8 cellular contexts compared by ENCODE assay signal in genomic region chr11:64245797-64246623, GRCh38. TPM values are rescaled to one million over a fixed set of nuclear protein-coding genes. Genes with fewer than 3 reads are reported as not detected.
DNase-seq lines count a peak whose midpoint lies in the region; ATAC-seq, FAIRE-seq and TF ChIP-seq lines count a peak whose summit lies in the region.

No MANE protein-coding gene starts in this region.

- peak overlapping the region; percentile 78 for H3K14ac ChIP-seq in trophoblast cell (ENCODE audit: low read length)

- peak overlapping the region; percentile 89 for H3K4ac ChIP-seq in trophoblast cell (ENCODE audit: low read depth, low read length)

- H3K4me1 ChIP-seq in Peyer's patch: peaks cover 0 to 68% (median 20%) of the 10 kb centered on the region in 4 donors
- peaks cover 24 to 35% of the 10 kb centered on the region in 2 experiments for H3K4me1 ChIP-seq in trophoblast cell (ENCODE audit: control insufficient read depth in 1 of 2, insufficient read depth in 2 of 2, low read length in 2 of 2)
- no peaks in the 10 kb centered on the region for H3K4me1 ChIP-seq in aorta (ENCODE audit: control insufficient read depth in 1 of 2, insufficient read depth in 2 of 2, low read length in 2 of 2)

- peaks cover 0 to 7% (median 0%) of the 10 kb centered on the region in 3 donors for H3K36me3 ChIP-seq in Peyer's patch
- peaks cover 19 to 26% of the 10 kb centered on the region in 2 experiments for H3K36me3 ChIP-seq in trophoblast cell (ENCODE audit: control insufficient read depth in 1 of 2, insufficient read depth in 2 of 2, low read length in 2 of 2)
- H3K36me3 ChIP-seq in aorta (ENCODE audit: control insufficient read depth in 1 of 2, insufficient read depth in 2 of 2, low read length in 1 of 2): no peaks in the 10 kb centered on the region

- intact Hi-C loops in aorta (cut with DNase I): no loop called here

- no peak for TF ChIP-seq CTCF in 22Rv1 (IDR thresholded peaks at IDR 0.05)
- TF ChIP-seq CTCF in Peyer's patch (IDR thresholded peaks at IDR 0.05): no peak

- FAIRE-seq in H54 (lab: Jason Lieb, UNC): no peak

- peak overlapping the region; percentile 23 for H2BK5ac ChIP-seq in trophoblast cell (ENCODE audit: low read depth, low read length, poor library complexity)

- no peak for ATAC-seq in aorta (ENCODE audit: low FRiP score)

- peak overlapping the region; percentile 73 for H3K4me2 ChIP-seq in trophoblast cell (ENCODE audit: low read length)

- DNase-seq in H54 (ENCODE audit: insufficient read length, low spot score) (no peak), Peyer's patch (peak; percentile 59 to 84 (median 84)), activated gamma-delta T cell treated with Interleukin-2 at 50 U/mL for 16 hours (peak; percentile 70), germinal center (ENCODE audit: low spot score) (peak; percentile 47), trophoblast cell (peak; percentile 97 to 100), aorta (peak; percentile 93 to 96), NCI-H524 treated with DMSO at 0.1 percent for 48 hours (lab: John Stamatoyannopoulos, UW) (no peak)

- peak overlapping the region; percentile 97 for H3K27ac ChIP-seq in 22Rv1
- peak overlapping the region; percentile 87 to 96 (median 90) for H3K27ac ChIP-seq in Peyer's patch
- H3K27ac ChIP-seq in trophoblast cell (ENCODE audit: low read depth, low read length): peak overlapping the region; percentile 87
- peak overlapping the region in 1 of 2 donors; percentile 12 for H3K27ac ChIP-seq in aorta (ENCODE audit: low read depth in 1 of 2, low read length in 2 of 2)

- H3K27me3 ChIP-seq in Peyer's patch: no peaks in the 10 kb centered on the region
- H3K27me3 ChIP-seq in trophoblast cell (ENCODE audit: insufficient read depth, low read length): no peaks in the 10 kb centered on the region
- no peaks in the 10 kb centered on the region for H3K27me3 ChIP-seq in aorta (ENCODE audit: control insufficient read depth in 1 of 2, insufficient read depth in 2 of 2, low read length in 1 of 2)

- peak overlapping the region; percentile 41 for H2AFZ ChIP-seq in trophoblast cell (ENCODE audit: insufficient read depth, low read length, poor library complexity)

- WGBS in trophoblast cell (ENCODE audit: extremely low coverage, insufficient coverage, insufficient read length): no CpG with 5 or more reads among the region's 47 CpGs
- WGBS in aorta, 2 donors: 1% methylated on average over 40 to 47 of the region's 47 CpGs

- TF ChIP-seq POLR2A in H54 (IDR thresholded peaks at IDR 0.05; ENCODE audit: low read depth, low read length) (peak; percentile 94), Peyer's patch (IDR thresholded peaks at IDR 0.05) (peak; percentile 62 to 71)

- peaks cover 28% of the 10 kb centered on the region for H3K79me2 ChIP-seq in trophoblast cell (ENCODE audit: control insufficient read depth, insufficient read depth, low read length, poor library complexity)

- H3K18ac ChIP-seq in trophoblast cell (ENCODE audit: low read length): peak overlapping the region; percentile 52

- peak overlapping the region; percentile 92 for H3K9ac ChIP-seq in trophoblast cell (ENCODE audit: low read length)

- peak overlapping the region; percentile 1 for H2BK12ac ChIP-seq in trophoblast cell (ENCODE audit: low read length)

- H3K4me3 ChIP-seq in Peyer's patch: peak overlapping the region; percentile 48 to 82 (median 67)
- H3K4me3 ChIP-seq in trophoblast cell (ENCODE audit: low read depth, low read length): peak overlapping the region; percentile 97
- H3K4me3 ChIP-seq in aorta (ENCODE audit: low read length in 2 of 2): peak overlapping the region; percentile 1 to 68

- H3K23ac ChIP-seq in trophoblast cell (ENCODE audit: low read length): peak overlapping the region; percentile 50

- peak overlapping the region; percentile 58 for H4K8ac ChIP-seq in trophoblast cell (ENCODE audit: low read depth, low read length)

- H4K12ac ChIP-seq in trophoblast cell (ENCODE audit: low read depth, low read length): peak overlapping the region; percentile 56

- peaks cover 39% of the 10 kb centered on the region for H3K79me1 ChIP-seq in trophoblast cell (ENCODE audit: low read length)

- H2BK120ac ChIP-seq in trophoblast cell (ENCODE audit: insufficient read depth, low read length, poor library complexity): peak overlapping the region; percentile 50

- peak overlapping the region; percentile 60 for H2AK5ac ChIP-seq in trophoblast cell (ENCODE audit: low read length)

- no peaks in the 10 kb centered on the region for H3K9me3 ChIP-seq in Peyer's patch
- H3K9me3 ChIP-seq in trophoblast cell (ENCODE audit: insufficient read depth, low read depth, low read length): peaks cover 4% of the 10 kb centered on the region
- H3K9me3 ChIP-seq in aorta (ENCODE audit: control insufficient read depth, low read length): no peaks in the 10 kb centered on the region

- H4K91ac ChIP-seq in trophoblast cell (ENCODE audit: low read depth, low read length): peak overlapping the region; percentile 75

RNA-seq across cellular contexts. Expression of gene PPP1R14B, which starts 0.7 kb away (rescaled TPM):
- total RNA-seq in Peyer's patch: 100 to 1,000 TPM in 1 of 4 donors, 10 to 100 TPM in 3; 78.7 to 101 (median 99.0) TPM
- 390 and 396 TPM in 2 replicates for polyA plus RNA-seq in trophoblast cell (2013)
- 100 to 1,000 TPM; 110 to 146 TPM for total RNA-seq in aorta
- 100 to 1,000 TPM; 129 to 145 TPM for polyA plus RNA-seq in aorta

RNA-seq across cellular contexts. Expression of gene FKBP2, which starts 5.1 kb away (rescaled TPM):
- total RNA-seq in Peyer's patch: 100 to 1,000 TPM in 1 of 4 donors, 10 to 100 TPM in 3; 46.2 to 101 (median 94.0) TPM
- polyA plus RNA-seq in trophoblast cell (2013): 78.2 and 80.2 TPM in 2 replicates
- total RNA-seq in aorta: 10 to 100 TPM; 50.2 to 52.6 TPM
- 100 to 1,000 TPM; 122 to 298 TPM for polyA plus RNA-seq in aorta

RNA-seq across cellular contexts. Expression of gene PLCB3, which starts 5.3 kb away (rescaled TPM):
- total RNA-seq in Peyer's patch (100 to 1,000 TPM; 196 to 453 (median 359) TPM), aorta (10 to 100 TPM; 29.4 to 32.3 TPM)
- polyA plus RNA-seq in trophoblast cell (2013): 26.2 and 26.8 TPM in 2 replicates
- polyA plus RNA-seq in aorta: 10 to 100 TPM; 16.9 to 27.2 TPM

RNA-seq across cellular contexts. Expression of gene VEGFB, which starts 11.6 kb away (rescaled TPM):
- total RNA-seq in Peyer's patch (10 to 100 TPM; 21.7 to 66.8 (median 42.5) TPM), aorta (100 to 1,000 TPM; 131 to 208 TPM)
- 76.2 and 77.7 TPM in 2 replicates for polyA plus RNA-seq in trophoblast cell (2013)
- 100 to 1,000 TPM; 191 to 206 TPM for polyA plus RNA-seq in aorta

RNA-seq across cellular contexts. Expression of gene DNAJC4, which starts 15.7 kb away (rescaled TPM):
- total RNA-seq in Peyer's patch (10 to 100 TPM; 42.9 to 95.0 (median 80.3) TPM), aorta (10 to 100 TPM; 15.0 to 27.4 TPM)
- polyA plus RNA-seq in trophoblast cell (2013): 32.7 and 35.1 TPM in 2 replicates
- 10 to 100 TPM; 26.2 to 97.9 TPM for polyA plus RNA-seq in aorta

Comparison
In these comparisons a context has a peak if more than half of its experiments do, and no peak if none do; other contexts are left out.
1. DNase-seq: peak in Peyer's patch (3 of 3), activated gamma-delta T cell treated with Interleukin-2 at 50 U/mL for 16 hours (single experiment), germinal center (single experiment), trophoblast cell (2 of 2) and aorta (2 of 2); none in H54 (single experiment) and NCI-H524 treated with DMSO at 0.1 percent for 48 hours (single experiment).
2. H3K4me3 ChIP-seq: peak in every context shown above with its lines; median percentile 97 in trophoblast cell; 67 in Peyer's patch; 34 in aorta.
3. RNA of gene PLCB3, which starts 5.3 kb away (total RNA-seq): 196 to 453 TPM in Peyer's patch; 29.4 to 32.3 TPM in aorta; every median in the first group is over 4 times any median in the second.